1 cellular context compared by ENCODE assay signal in the genomic region with DNA sequence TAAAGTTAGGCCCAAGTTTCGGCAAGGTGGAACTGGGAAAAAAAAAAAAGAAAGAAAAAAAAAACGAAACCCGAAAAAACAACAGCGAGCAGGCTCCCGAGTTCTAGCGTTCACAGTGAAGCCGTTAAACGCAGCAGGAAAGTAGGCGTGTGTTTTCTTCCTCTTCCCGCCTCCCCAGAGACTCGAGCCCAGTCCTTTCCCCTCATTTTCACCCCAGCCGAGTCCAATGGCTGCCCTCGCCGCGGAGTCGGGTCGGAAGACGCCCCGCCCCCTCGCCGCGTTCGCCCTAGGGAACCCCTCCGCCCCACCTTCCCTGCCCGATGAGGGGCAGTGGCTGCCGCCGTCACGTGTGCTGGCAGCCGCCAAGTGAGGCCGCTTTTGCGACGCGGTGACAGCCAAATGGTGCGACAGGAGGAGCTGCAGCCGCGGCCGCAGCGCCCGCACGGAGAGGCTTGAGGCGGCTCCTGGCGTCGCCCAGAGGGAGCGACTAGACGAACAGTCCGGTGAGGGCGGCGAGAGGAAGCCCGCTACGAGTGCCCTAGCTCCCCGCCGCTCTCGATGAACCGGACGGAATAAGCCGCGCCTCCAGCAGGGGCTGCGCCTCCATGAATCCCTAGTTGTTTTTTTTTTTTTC.
A peak's percentile ranks its signal among the peaks of the same experiment; 100 is the strongest.
TF ChIP-seq lines count a peak whose summit lies in the region.

A gene (plus strand): TSS at position 426 of the 634 bp plus-strand sequence. CDS start 308 bp downstream, outside the sequence.

TF ChIP-seq in HEK293, 187 proteins besides CTCF, POLR2A, EP300 and RAD21 (continued from another document and continues in another):
- TF ChIP-seq, protein P1, sequence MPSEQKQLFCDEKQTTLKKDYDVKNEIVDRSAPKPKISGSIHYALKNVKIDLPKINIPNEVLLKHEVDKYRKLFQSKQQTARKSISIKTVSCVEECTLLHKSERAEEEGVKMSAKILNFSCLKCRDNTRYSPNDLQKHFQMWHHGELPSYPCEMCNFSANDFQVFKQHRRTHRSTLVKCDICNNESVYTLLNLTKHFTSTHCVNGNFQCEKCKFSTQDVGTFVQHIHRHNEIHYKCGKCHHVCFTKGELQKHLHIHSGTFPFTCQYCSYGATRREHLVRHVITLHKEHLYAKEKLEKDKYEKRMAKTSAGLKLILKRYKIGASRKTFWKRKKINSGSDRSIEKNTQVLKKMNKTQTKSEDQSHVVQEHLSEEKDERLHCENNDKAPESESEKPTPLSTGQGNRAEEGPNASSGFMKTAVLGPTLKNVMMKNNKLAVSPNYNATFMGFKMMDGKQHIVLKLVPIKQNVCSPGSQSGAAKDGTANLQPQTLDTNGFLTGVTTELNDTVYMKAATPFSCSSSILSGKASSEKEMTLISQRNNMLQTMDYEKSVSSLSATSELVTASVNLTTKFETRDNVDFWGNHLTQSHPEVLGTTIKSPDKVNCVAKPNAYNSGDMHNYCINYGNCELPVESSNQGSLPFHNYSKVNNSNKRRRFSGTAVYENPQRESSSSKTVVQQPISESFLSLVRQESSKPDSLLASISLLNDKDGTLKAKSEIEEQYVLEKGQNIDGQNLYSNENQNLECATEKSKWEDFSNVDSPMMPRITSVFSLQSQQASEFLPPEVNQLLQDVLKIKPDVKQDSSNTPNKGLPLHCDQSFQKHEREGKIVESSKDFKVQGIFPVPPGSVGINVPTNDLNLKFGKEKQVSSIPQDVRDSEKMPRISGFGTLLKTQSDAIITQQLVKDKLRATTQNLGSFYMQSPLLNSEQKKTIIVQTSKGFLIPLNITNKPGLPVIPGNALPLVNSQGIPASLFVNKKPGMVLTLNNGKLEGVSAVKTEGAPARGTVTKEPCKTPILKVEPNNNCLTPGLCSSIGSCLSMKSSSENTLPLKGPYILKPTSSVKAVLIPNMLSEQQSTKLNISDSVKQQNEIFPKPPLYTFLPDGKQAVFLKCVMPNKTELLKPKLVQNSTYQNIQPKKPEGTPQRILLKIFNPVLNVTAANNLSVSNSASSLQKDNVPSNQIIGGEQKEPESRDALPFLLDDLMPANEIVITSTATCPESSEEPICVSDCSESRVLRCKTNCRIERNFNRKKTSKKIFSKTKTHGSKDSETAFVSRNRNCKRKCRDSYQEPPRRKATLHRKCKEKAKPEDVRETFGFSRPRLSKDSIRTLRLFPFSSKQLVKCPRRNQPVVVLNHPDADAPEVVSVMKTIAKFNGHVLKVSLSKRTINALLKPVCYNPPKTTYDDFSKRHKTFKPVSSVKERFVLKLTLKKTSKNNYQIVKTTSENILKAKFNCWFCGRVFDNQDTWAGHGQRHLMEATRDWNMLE (tag by site-specific recombination; conservative IDR thresholded peaks at IDR 0.05; ENCODE audit: low read depth), result no peak
- TF ChIP-seq ZNF366 (tag by site-specific recombination; conservative IDR thresholded peaks at IDR 0.05), result peak; percentile 90
- no peak for TF ChIP-seq ZNF747 (tag by site-specific recombination; IDR thresholded peaks at IDR 0.05)
- no peak for TF ChIP-seq ZNF664 (tag by site-specific recombination; IDR thresholded peaks at IDR 0.05)
- TF ChIP-seq, protein P2, sequence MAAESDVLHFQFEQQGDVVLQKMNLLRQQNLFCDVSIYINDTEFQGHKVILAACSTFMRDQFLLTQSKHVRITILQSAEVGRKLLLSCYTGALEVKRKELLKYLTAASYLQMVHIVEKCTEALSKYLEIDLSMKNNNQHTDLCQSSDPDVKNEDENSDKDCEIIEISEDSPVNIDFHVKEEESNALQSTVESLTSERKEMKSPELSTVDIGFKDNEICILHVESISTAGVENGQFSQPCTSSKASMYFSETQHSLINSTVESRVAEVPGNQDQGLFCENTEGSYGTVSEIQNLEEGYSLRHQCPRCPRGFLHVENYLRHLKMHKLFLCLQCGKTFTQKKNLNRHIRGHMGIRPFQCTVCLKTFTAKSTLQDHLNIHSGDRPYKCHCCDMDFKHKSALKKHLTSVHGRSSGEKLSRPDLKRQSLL (tag by site-specific recombination; IDR thresholded peaks at IDR 0.05), result 0 out of 2 replicates have a peak, but pooled peaks have one; percentile 19
- TF ChIP-seq ZNF211 (tag by site-specific recombination; IDR thresholded peaks at IDR 0.05; ENCODE audit: low read depth), result no peak
- TF ChIP-seq, protein P3, sequence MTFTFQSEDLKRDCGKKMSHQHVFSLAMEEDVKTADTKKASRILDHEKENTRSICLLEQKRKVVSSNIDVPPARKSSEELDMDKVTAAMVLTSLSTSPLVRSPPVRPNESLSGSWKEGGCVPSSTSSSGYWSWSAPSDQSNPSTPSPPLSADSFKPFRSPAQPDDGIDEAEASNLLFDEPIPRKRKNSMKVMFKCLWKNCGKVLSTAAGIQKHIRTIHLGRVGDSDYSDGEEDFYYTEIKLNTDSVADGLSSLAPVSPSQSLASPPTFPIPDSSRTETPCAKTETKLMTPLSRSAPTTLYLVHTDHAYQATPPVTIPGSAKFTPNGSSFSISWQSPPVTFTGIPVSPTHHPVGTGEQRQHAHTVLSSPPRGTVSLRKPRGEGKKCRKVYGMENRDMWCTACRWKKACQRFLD (tag by site-specific recombination; IDR thresholded peaks at IDR 0.05), result no peak
- TF ChIP-seq FEZF1 (tag by site-specific recombination; IDR thresholded peaks at IDR 0.05), result peak; percentile 25
- TF ChIP-seq REPIN1 (tag by site-specific recombination; IDR thresholded peaks at IDR 0.05; ENCODE audit: low read depth), result peak; percentile 89; the same call in 1 of the 2 replicates
- no peak for TF ChIP-seq ZNF48 (tag by site-specific recombination; IDR thresholded peaks at IDR 0.05)
- TF ChIP-seq, protein P4, sequence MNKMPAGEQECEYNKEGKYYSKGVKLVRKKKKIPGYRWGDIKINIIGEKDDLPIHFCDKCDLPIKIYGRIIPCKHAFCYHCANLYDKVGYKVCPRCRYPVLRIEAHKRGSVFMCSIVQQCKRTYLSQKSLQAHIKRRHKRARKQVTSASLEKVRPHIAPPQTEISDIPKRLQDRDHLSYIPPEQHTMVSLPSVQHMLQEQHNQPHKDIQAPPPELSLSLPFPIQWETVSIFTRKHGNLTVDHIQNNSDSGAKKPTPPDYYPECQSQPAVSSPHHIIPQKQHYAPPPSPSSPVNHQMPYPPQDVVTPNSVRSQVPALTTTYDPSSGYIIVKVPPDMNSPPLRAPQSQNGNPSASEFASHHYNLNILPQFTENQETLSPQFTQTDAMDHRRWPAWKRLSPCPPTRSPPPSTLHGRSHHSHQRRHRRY (tag by site-specific recombination; IDR thresholded peaks at IDR 0.05), result no peak
- no peak for TF ChIP-seq ZNF514 (tag by site-specific recombination; IDR thresholded peaks at IDR 0.05)
- TF ChIP-seq KLF16 (tag by site-specific recombination; IDR thresholded peaks at IDR 0.05), result no peak; the same call in 1 of the 2 replicates
- TF ChIP-seq EGR2 (tag by site-specific recombination; IDR thresholded peaks at IDR 0.05; ENCODE audit: low read depth), result peak; percentile 41; the same call in 1 of the 2 replicates
- TF ChIP-seq, protein P5, sequence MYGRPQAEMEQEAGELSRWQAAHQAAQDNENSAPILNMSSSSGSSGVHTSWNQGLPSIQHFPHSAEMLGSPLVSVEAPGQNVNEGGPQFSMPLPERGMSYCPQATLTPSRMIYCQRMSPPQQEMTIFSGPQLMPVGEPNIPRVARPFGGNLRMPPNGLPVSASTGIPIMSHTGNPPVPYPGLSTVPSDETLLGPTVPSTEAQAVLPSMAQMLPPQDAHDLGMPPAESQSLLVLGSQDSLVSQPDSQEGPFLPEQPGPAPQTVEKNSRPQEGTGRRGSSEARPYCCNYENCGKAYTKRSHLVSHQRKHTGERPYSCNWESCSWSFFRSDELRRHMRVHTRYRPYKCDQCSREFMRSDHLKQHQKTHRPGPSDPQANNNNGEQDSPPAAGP (tag by site-specific recombination; IDR thresholded peaks at IDR 0.05), result no peak; the same call in 1 of the 2 replicates
- peak; percentile 65; the same call in 1 of the 2 replicates for TF ChIP-seq ZBTB20 (tag by site-specific recombination; IDR thresholded peaks at IDR 0.05)
- no peak for TF ChIP-seq ZNF549 (tag by site-specific recombination; IDR thresholded peaks at IDR 0.05)
- TF ChIP-seq ZNF837 (tag by site-specific recombination; IDR thresholded peaks at IDR 0.05), result no peak
- TF ChIP-seq, protein P6, sequence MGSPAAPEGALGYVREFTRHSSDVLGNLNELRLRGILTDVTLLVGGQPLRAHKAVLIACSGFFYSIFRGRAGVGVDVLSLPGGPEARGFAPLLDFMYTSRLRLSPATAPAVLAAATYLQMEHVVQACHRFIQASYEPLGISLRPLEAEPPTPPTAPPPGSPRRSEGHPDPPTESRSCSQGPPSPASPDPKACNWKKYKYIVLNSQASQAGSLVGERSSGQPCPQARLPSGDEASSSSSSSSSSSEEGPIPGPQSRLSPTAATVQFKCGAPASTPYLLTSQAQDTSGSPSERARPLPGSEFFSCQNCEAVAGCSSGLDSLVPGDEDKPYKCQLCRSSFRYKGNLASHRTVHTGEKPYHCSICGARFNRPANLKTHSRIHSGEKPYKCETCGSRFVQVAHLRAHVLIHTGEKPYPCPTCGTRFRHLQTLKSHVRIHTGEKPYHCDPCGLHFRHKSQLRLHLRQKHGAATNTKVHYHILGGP (tag by site-specific recombination; IDR thresholded peaks at IDR 0.05), result no peak
- TF ChIP-seq, protein P7, sequence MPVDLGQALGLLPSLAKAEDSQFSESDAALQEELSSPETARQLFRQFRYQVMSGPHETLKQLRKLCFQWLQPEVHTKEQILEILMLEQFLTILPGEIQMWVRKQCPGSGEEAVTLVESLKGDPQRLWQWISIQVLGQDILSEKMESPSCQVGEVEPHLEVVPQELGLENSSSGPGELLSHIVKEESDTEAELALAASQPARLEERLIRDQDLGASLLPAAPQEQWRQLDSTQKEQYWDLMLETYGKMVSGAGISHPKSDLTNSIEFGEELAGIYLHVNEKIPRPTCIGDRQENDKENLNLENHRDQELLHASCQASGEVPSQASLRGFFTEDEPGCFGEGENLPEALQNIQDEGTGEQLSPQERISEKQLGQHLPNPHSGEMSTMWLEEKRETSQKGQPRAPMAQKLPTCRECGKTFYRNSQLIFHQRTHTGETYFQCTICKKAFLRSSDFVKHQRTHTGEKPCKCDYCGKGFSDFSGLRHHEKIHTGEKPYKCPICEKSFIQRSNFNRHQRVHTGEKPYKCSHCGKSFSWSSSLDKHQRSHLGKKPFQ (tag by site-specific recombination; IDR thresholded peaks at IDR 0.05), result no peak
- no peak for TF ChIP-seq ZNF596 (tag by site-specific recombination; IDR thresholded peaks at IDR 0.05)
- TF ChIP-seq, protein P8, sequence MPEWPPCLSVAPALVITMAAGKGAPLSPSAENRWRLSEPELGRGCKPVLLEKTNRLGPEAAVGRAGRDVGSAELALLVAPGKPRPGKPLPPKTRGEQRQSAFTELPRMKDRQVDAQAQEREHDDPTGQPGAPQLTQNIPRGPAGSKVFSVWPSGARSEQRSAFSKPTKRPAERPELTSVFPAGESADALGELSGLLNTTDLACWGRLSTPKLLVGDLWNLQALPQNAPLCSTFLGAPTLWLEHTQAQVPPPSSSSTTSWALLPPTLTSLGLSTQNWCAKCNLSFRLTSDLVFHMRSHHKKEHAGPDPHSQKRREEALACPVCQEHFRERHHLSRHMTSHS (tag by site-specific recombination; IDR thresholded peaks at IDR 0.05), result no peak
- TF ChIP-seq YY1 (tag by site-specific recombination; IDR thresholded peaks at IDR 0.05), result no peak; the same call in 1 of the 2 replicates
- peak; percentile 97 for TF ChIP-seq ZNF423 (tag by site-specific recombination; IDR thresholded peaks at IDR 0.05)
- TF ChIP-seq, protein P9, sequence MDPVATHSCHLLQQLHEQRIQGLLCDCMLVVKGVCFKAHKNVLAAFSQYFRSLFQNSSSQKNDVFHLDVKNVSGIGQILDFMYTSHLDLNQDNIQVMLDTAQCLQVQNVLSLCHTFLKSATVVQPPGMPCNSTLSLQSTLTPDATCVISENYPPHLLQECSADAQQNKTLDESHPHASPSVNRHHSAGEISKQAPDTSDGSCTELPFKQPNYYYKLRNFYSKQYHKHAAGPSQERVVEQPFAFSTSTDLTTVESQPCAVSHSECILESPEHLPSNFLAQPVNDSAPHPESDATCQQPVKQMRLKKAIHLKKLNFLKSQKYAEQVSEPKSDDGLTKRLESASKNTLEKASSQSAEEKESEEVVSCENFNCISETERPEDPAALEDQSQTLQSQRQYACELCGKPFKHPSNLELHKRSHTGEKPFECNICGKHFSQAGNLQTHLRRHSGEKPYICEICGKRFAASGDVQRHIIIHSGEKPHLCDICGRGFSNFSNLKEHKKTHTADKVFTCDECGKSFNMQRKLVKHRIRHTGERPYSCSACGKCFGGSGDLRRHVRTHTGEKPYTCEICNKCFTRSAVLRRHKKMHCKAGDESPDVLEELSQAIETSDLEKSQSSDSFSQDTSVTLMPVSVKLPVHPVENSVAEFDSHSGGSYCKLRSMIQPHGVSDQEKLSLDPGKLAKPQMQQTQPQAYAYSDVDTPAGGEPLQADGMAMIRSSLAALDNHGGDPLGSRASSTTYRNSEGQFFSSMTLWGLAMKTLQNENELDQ (tag by site-specific recombination; IDR thresholded peaks at IDR 0.05; ENCODE audit: low read depth), result no peak
- peak; percentile 39 for TF ChIP-seq ZNF629 (tag by site-specific recombination; IDR thresholded peaks at IDR 0.05)
- no peak for TF ChIP-seq MEIS1 (CRISPR knock-in tag; IDR thresholded peaks at IDR 0.05; ENCODE audit: borderline replicate concordance)
- peak; percentile 85 for TF ChIP-seq ZBTB17 (tag by site-specific recombination; IDR thresholded peaks at IDR 0.05)
- TF ChIP-seq GLI2 (tag by site-specific recombination; IDR thresholded peaks at IDR 0.05; ENCODE audit: borderline replicate concordance, low read depth), result no peak; the same call in 1 of the 2 replicates
- TF ChIP-seq SP3 (tag by site-specific recombination; IDR thresholded peaks at IDR 0.05), result peak; percentile 92
- no peak for TF ChIP-seq ZNF155 (tag by site-specific recombination; IDR thresholded peaks at IDR 0.05)
- no peak for TF ChIP-seq MYNN (tag by site-specific recombination; IDR thresholded peaks at IDR 0.05; ENCODE audit: borderline replicate concordance)
- TF ChIP-seq ZNF521 (tag by site-specific recombination; IDR thresholded peaks at IDR 0.05), result no peak
- no peak for TF ChIP-seq ZNF530 (tag by site-specific recombination; IDR thresholded peaks at IDR 0.05; ENCODE audit: low read depth)
- TF ChIP-seq ZNF274 (IDR thresholded peaks at IDR 0.05; ENCODE audit: low read length), result no peak
- TF ChIP-seq ZNF274 (tag by site-specific recombination; IDR thresholded peaks at IDR 0.05; ENCODE audit: borderline replicate concordance), result no peak
- no peak for TF ChIP-seq ZNF670 (tag by site-specific recombination; IDR thresholded peaks at IDR 0.05; ENCODE audit: low read depth)
- peak; percentile 45 for TF ChIP-seq KLF1 (tag by site-specific recombination; IDR thresholded peaks at IDR 0.05)
